In genomic region chr12:30457621-30458289, GRCh38 we compare ENCODE assay signal across 10 cellular contexts.
A peak's percentile ranks its signal among the peaks of the same experiment; 100 is the strongest.
DNase-seq lines count a peak whose midpoint lies in the region; ATAC-seq and TF ChIP-seq lines count a peak whose summit lies in the region.
"Had no signal": no experiment of that assay in that cellular context is flagged by ENCODE, and none has a peak within 500 bp of the region (broad histone marks: within the 10 kb centered on the region; RNA-seq: fewer than 3 reads in every experiment).

No MANE protein-coding gene starts in this region.

- H3K27me3 Mint-ChIP-seq in activated CD8-positive, alpha-beta memory T cell treated with anti-CD3 and anti-CD28 coated beads, Interleukin-2, amount 10 ng/mL, durations not matched to agents 7 days and 5 days = no peaks in the 10 kb centered on the region

- H3K4me3 ChIP-seq in SJCRH30 (no peak overlapping the region), transverse colon (no peak overlapping the region)
- H3K4me3 ChIP-seq: psoas muscle had no signal

- in situ Hi-C loops in transverse colon (cut with MboI; ENCODE audit: low pct_ligation_motif_present in 1 of 4, low pct_unique_long_range_greater_than_20kb in 1 of 4, low sequenced_read_pairs in 3 of 4) (no loop called here), GM13976 (cut with MboI; ENCODE audit: low sequenced_read_pairs, unreplicated experiment) (no loop called here)

- no peaks in the 10 kb centered on the region for H3K4me1 Mint-ChIP-seq in activated CD8-positive, alpha-beta memory T cell treated with anti-CD3 and anti-CD28 coated beads, Interleukin-2, amount 10 ng/mL, durations not matched to agents 7 days and 5 days
- H3K4me1 Mint-ChIP-seq: CD14-positive monocyte had no signal

- CTCF ChIA-PET in activated CD8-positive, alpha-beta memory T cell treated with anti-CD3 and anti-CD28 coated beads, Interleukin-2, amount 10 ng/mL, durations not matched to agents 7 days and 5 days (lab: Charles Lee) = no interaction called here

- no peak overlapping the region for H3K27ac ChIP-seq in SJCRH30
- peak overlapping the region in 3 of 4 donors; percentile 25 to 42 (median 26) for H3K27ac ChIP-seq in transverse colon
- H3K27ac ChIP-seq: psoas muscle had no signal

- whole genome bisulfite sequencing in transverse colon (ENCODE audit: low coverage in 1 of 2), 2 donors = 40 to 46% methylated on average over 3 of the region's 3 CpGs

- H3K36me3 Mint-ChIP-seq in activated CD8-positive, alpha-beta memory T cell treated with anti-CD3 and anti-CD28 coated beads, Interleukin-2, amount 10 ng/mL, durations not matched to agents 7 days and 5 days = no peaks in the 10 kb centered on the region
- H3K36me3 Mint-ChIP-seq: CD14-positive monocyte had no signal

- TF ChIP-seq POLR2A in transverse colon (IDR thresholded peaks at IDR 0.05) = no peak

- no peak overlapping the region for H3K27ac Mint-ChIP-seq in activated CD8-positive, alpha-beta memory T cell treated with anti-CD3 and anti-CD28 coated beads, Interleukin-2, amount 10 ng/mL, durations not matched to agents 7 days and 5 days
- H3K27ac Mint-ChIP-seq: CD14-positive monocyte had no signal

- H3K27me3 ChIP-seq in SJCRH30 = no peaks in the 10 kb centered on the region
- H3K27me3 ChIP-seq in transverse colon = no peaks in the 10 kb centered on the region

- intact Hi-C loops in left cardiac atrium (cut with DNase I) = no loop called here
- intact Hi-C loops in transverse colon (cut with DNase I; ENCODE audit: low total_unique reads) = no loop called here

- H3K9me3 ChIP-seq in SJCRH30 (replicated peaks) (no peaks in the 10 kb centered on the region), transverse colon (no peaks in the 10 kb centered on the region)
- H3K9me3 ChIP-seq: psoas muscle had no signal

- no peak overlapping the region for H3K4me3 Mint-ChIP-seq in activated CD8-positive, alpha-beta memory T cell treated with anti-CD3 and anti-CD28 coated beads, Interleukin-2, amount 10 ng/mL, durations not matched to agents 7 days and 5 days
- H3K4me3 Mint-ChIP-seq: CD14-positive monocyte had no signal

- H3K4me1 ChIP-seq in SJCRH30 = peaks cover 4% of the 10 kb centered on the region
- no peaks in the 10 kb centered on the region for H3K4me1 ChIP-seq in transverse colon
- H3K4me1 ChIP-seq: psoas muscle had no signal

- no peaks in the 10 kb centered on the region for H3K9me3 Mint-ChIP-seq in activated CD8-positive, alpha-beta memory T cell treated with anti-CD3 and anti-CD28 coated beads, Interleukin-2, amount 10 ng/mL, durations not matched to agents 7 days and 5 days (ENCODE audit: low read depth)

- DNase-seq in NCI-H2171 treated with DMSO at 0.1 percent for 48 hours (lab: John Stamatoyannopoulos, UW) (peak; percentile 46), NCI-H2171 (lab: John Stamatoyannopoulos, UW) (no peak), SJCRH30 (peak; percentile 35 to 84), left cardiac atrium (no peak), transverse colon (no peak), GM13976 (ENCODE audit: low spot score) (no peak)
- DNase-seq in activated CD8-positive, alpha-beta memory T cell treated with anti-CD3 and anti-CD28 coated beads, Interleukin-2, amount 10 ng/mL, durations not matched to agents 7 days and 5 days = no peak
- DNase-seq: psoas muscle had no signal

- TF ChIP-seq CTCF in transverse colon (IDR thresholded peaks at IDR 0.05) (peak in 2 of 5 experiments; percentile 14 to 16), GM13976 (IDR thresholded peaks at IDR 0.05; ENCODE audit: borderline replicate concordance, control extremely low read depth, extremely low read depth, insufficient read depth, missing control alignments) (no peak)

- ATAC-seq in left cardiac atrium = peak; percentile 50 to 88
- ATAC-seq in activated CD8-positive, alpha-beta memory T cell treated with anti-CD3 and anti-CD28 coated beads, Interleukin-2, amount 10 ng/mL, durations not matched to agents 7 days and 5 days = no peak
- no peak for ATAC-seq in GM18502 (IDR thresholded peaks at IDR 0.05; ENCODE audit: poor library complexity, unreplicated experiment)

- H3K36me3 ChIP-seq in SJCRH30 (no peaks in the 10 kb centered on the region), transverse colon (no peaks in the 10 kb centered on the region)

- TF ChIP-seq EP300 in transverse colon (IDR thresholded peaks at IDR 0.05; ENCODE audit: low read depth) = no peak

Comparison
In these comparisons a context has a peak if more than half of its experiments do, and no peak if none do; other contexts are left out.
1. DNase-seq: peak in NCI-H2171 treated with DMSO at 0.1 percent for 48 hours (single experiment) and SJCRH30 (2 of 2); none in NCI-H2171 (single experiment), left cardiac atrium (single experiment), transverse colon (single experiment), activated CD8-positive, alpha-beta memory T cell treated with anti-CD3 and anti-CD28 coated beads, Interleukin-2, amount 10 ng/mL, durations not matched to agents 7 days and 5 days (single experiment) and GM13976 (single experiment).
2. ATAC-seq: peak in left cardiac atrium (2 of 2); none in activated CD8-positive, alpha-beta memory T cell treated with anti-CD3 and anti-CD28 coated beads, Interleukin-2, amount 10 ng/mL, durations not matched to agents 7 days and 5 days (single experiment) and GM18502 (single experiment).